ENCODE assay signal across 23 cellular contexts in genomic region chr7:118328505-118329211, GRCh38.
"Had no signal": no experiment of that assay in that cellular context is flagged by ENCODE, and none has a peak within 500 bp of the region (broad histone marks: within the 10 kb centered on the region; RNA-seq: fewer than 3 reads in every experiment).

No MANE protein-coding gene starts in this region.

- H3K27me3 ChIP-seq: MG63 had no signal

- H3K9ac ChIP-seq: SK-N-SH had no signal

- ATAC-seq: Panc1, PC-3, T-cell had no signal

- H3K4me3 ChIP-seq: MG63 had no signal

- H3K9me3 ChIP-seq: MG63, SK-N-SH had no signal

- H3K9me3 Mint-ChIP-seq: IgD-negative memory B cell, T-cell had no signal

- H3K4me1 Mint-ChIP-seq: IgD-negative memory B cell, T-cell had no signal

- H3K4me2 ChIP-seq: SK-N-SH had no signal

- H3K36me3 Mint-ChIP-seq: IgD-negative memory B cell, T-cell had no signal

- H3K27ac Mint-ChIP-seq: IgD-negative memory B cell, T-cell had no signal

- H3K36me3 ChIP-seq: MG63 had no signal

- DNase-seq: KBM-7; MG63; NCI-H1092 treated with DMSO at 0.1 percent for 48 hours; NCI-H1436; NCI-H187; NCI-H2029; NCI-H2081 treated with DMSO at 0.1 percent for 48 hours; NCI-H2171; NCI-H226; NCI-H446; NCI-H510A; NCI-H524 treated with DMSO at 0.1 percent for 48 hours; NCI-H69; NCI-H774; NK-92 treated with Interleukin-12 subunit alpha and Interleukin-12 subunit beta, amount 100 ng/mL, for 24 hours; PC-3; SHP77; SK-N-SH; SW 1271; T-cell had no signal

- H3K27ac ChIP-seq: RWPE1 had no signal

- H3K9me2 ChIP-seq: SK-N-SH had no signal

- H3K4me3 Mint-ChIP-seq: T-cell had no signal
